Comparison of ENCODE assay signal across 8 cellular contexts in the genomic region with DNA sequence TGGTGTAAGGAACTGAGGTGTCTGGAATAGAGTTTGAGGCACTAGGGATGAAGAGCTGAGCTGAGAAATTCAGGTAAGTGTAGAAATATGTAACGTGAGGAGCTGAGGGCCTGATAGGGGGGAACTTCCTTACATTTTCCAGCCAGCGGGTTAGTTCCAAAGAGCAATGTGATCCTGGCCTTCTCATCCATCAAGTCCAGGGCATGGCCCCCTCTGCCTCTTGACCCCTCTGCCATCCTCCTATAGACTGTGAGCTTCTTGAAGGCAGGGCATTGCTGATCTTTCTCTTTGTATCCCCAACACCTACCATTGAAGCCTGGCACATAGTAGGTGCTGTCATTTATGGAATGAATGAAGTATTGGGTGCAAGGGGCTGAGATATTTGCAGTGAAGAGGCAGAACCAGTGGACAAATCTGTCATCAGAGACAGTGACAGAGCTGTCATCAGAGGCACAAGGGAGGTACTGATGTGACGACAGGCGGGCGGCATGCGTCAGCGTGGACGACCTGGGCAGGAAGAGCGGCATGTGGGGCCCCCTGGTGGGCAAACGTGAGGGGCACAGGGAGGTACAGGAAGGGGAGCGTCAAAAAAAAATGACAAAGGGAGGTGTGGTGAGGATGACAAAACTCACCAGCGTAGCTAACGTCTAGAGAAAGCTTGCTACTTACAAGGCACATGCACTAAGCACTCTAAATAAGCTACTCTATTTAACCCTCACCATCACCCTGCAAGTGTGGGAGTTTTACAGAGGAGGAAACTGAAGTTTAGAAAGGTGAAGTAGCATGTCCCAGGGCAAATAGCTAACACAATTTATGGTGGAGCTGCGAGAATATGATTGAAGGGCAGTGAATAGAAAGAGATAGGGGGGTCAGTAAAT. TPM values are rescaled to one million over a fixed set of nuclear protein-coding genes. Genes with fewer than 3 reads are reported as not detected.
DNase-seq lines count a peak whose midpoint lies in the region; ATAC-seq and TF ChIP-seq lines count a peak whose summit lies in the region.

No MANE protein-coding gene starts in this region.

- peak; percentile 18 to 44 for DNase-seq in NCI-H524 (lab: John Stamatoyannopoulos, UW)
- DNase-seq in NCI-H524 treated with DMSO at 0.1 percent for 48 hours (lab: John Stamatoyannopoulos, UW) = no peak
- peak; percentile 7 for DNase-seq in NCI-H2029 treated with DMSO at 0.1 percent for 48 hours (lab: John Stamatoyannopoulos, UW)
- DNase-seq in islet precursor cell = peak; percentile 87
- DNase-seq in stimulated activated CD4-positive, alpha-beta T cell treated with anti-CD3 and anti-CD28 coated beads, Interleukin-1b, Interleukin-23, amount 100 ng/mL, for 1 hour (ENCODE audit: low read depth in 2 of 2) = peak; percentile 85 to 86

- H3K27ac ChIP-seq in VCaP = no peak overlapping the region

- H3K27me3 Mint-ChIP-seq in brain = peaks cover 20% of the 10 kb centered on the region

- peak overlapping the region in 3 of 5 experiments; percentile 21 to 31 (median 25) for H3K4me3 Mint-ChIP-seq in brain

- H3K36me3 Mint-ChIP-seq in brain = no peaks in the 10 kb centered on the region

- peak; percentile 89 for TF ChIP-seq CTCF in VCaP (conservative IDR thresholded peaks at IDR 0.05)
- TF ChIP-seq CTCF in brain (conservative IDR thresholded peaks at IDR 0.05) = peak; percentile 86 to 88

- peak; percentile 83 for ATAC-seq in HG02852 (IDR thresholded peaks at IDR 0.05; ENCODE audit: unreplicated experiment)

- peaks cover 17% of the 10 kb centered on the region for H3K4me1 Mint-ChIP-seq in brain

- peak overlapping the region in 4 of 5 experiments; percentile 3 to 36 (median 20) for H3K27ac Mint-ChIP-seq in brain

- no peaks in the 10 kb centered on the region for H3K9me3 Mint-ChIP-seq in brain

RNA-seq across cellular contexts. Expression of a gene that starts 5.2 kb away (rescaled TPM):
- 49.5 TPM for polyA plus RNA-seq in brain (ENCODE audit: insufficient read depth, low read depth, low replicate concordance)

RNA-seq across cellular contexts. Expression of a gene that starts 31.4 kb away (rescaled TPM):
- polyA plus RNA-seq in brain (ENCODE audit: insufficient read depth, low read depth, low replicate concordance) = 1.8 TPM
